14 cellular contexts compared by ENCODE assay signal in genomic region chr9:124758691-124759090, GRCh38. TPM values are rescaled to one million over a fixed set of nuclear protein-coding genes. Genes with fewer than 3 reads are reported as not detected.
DNase-seq lines count a peak whose midpoint lies in the region; ATAC-seq and TF ChIP-seq lines count a peak whose summit lies in the region.
"Had no signal": no experiment of that assay in that cellular context is flagged by ENCODE, and none has a peak within 500 bp of the region (broad histone marks: within the 10 kb centered on the region; RNA-seq: fewer than 3 reads in every experiment).

No MANE protein-coding gene starts in this region.

- H3K36me3 ChIP-seq in OCI-LY7 (ENCODE audit: insufficient read depth, low read length) (no peaks in the 10 kb centered on the region), ectodermal cell (ENCODE audit: control insufficient read depth, insufficient read depth, low read length) (no peaks in the 10 kb centered on the region), neutrophil (no peaks in the 10 kb centered on the region)
- H3K36me3 ChIP-seq: right atrium auricular region had no signal

- H2AFZ ChIP-seq in OCI-LY7 (ENCODE audit: low read length): no peak overlapping the region

- peaks cover 46% of the 10 kb centered on the region for H4K20me1 ChIP-seq in OCI-LY7 (ENCODE audit: insufficient read depth, low read length)

- peaks cover 95% of the 10 kb centered on the region for H3K79me2 ChIP-seq in OCI-LY7 (ENCODE audit: insufficient read depth, low read depth, low read length)

- no peak for TF ChIP-seq CTCF in OCI-LY7 (conservative IDR thresholded peaks at IDR 0.05; ENCODE audit: low read length)
- TF ChIP-seq CTCF in neutrophil (IDR thresholded peaks at IDR 0.05): no peak

- peak overlapping the region; percentile 40 for H3K4me2 ChIP-seq in OCI-LY7 (ENCODE audit: low read length)

- no peaks in the 10 kb centered on the region for H3K9me3 ChIP-seq in OCI-LY7 (ENCODE audit: low read length)
- H3K9me3 ChIP-seq in ectodermal cell (ENCODE audit: control insufficient read depth, low read length): no peaks in the 10 kb centered on the region
- H3K9me3 ChIP-seq in neutrophil: no peaks in the 10 kb centered on the region
- H3K9me3 ChIP-seq: right atrium auricular region, testis had no signal

- CTCF ChIA-PET in OCI-LY7 (lab: Charles Lee; ENCODE audit: unreplicated experiment): no interaction called here

- peaks cover 31% of the 10 kb centered on the region for H3K4me1 ChIP-seq in OCI-LY7 (ENCODE audit: insufficient read depth, low read length, poor library complexity, severe bottlenecking)
- peaks cover 67% of the 10 kb centered on the region for H3K4me1 ChIP-seq in ectodermal cell (ENCODE audit: control insufficient read depth, insufficient read depth, low read length)
- peaks cover 68 to 78% of the 10 kb centered on the region in 2 experiments for H3K4me1 ChIP-seq in neutrophil (ENCODE audit: control insufficient read depth in 1 of 2, insufficient read depth in 1 of 2, low read depth in 1 of 2, low read length in 1 of 2)
- H3K4me1 ChIP-seq: right atrium auricular region had no signal

- intact Hi-C loops in OCI-LY7 (cut with micrococcal nuclease; ENCODE audit: unreplicated experiment): no loop called here

- no peak overlapping the region for H3K27ac ChIP-seq in OCI-LY7 (ENCODE audit: low read depth, low read length, poor library complexity, severe bottlenecking)
- H3K27ac ChIP-seq in ectodermal cell (ENCODE audit: insufficient read depth, low read depth, low read length, poor library complexity, severe bottlenecking): peak overlapping the region; percentile 81
- H3K27ac ChIP-seq in neutrophil: peak overlapping the region; percentile 85
- H3K27ac ChIP-seq: right atrium auricular region had no signal

- BruUV-seq in OCI-LY7 (replicated peaks; lab: Mats Ljungman, UMichigan): no TSS peak

- H3K9me2 ChIP-seq in OCI-LY7 (ENCODE audit: insufficient read depth, low read length): no peaks in the 10 kb centered on the region

- no peak overlapping the region for H3K4me3 ChIP-seq in OCI-LY7 (ENCODE audit: low read depth, low read length, poor library complexity, severe bottlenecking)
- H3K4me3 ChIP-seq in ectodermal cell (ENCODE audit: insufficient read depth, low read depth, low read length): peak overlapping the region; percentile 7
- peak overlapping the region; percentile 47 to 57 for H3K4me3 ChIP-seq in neutrophil (ENCODE audit: low read depth in 1 of 2, low read length in 1 of 2)
- H3K4me3 ChIP-seq: right atrium auricular region, testis had no signal

- POLR2A ChIA-PET in OCI-LY7 (lab: Charles Lee): interaction anchor here (0.9 kb wide), 1 partner anchor 10 kb away, joined by 3 read pairs; no protein-coding TSS in a partner anchor

- ATAC-seq in GM21367 (IDR thresholded peaks at IDR 0.05; ENCODE audit: unreplicated experiment): no peak
- ATAC-seq: stimulated activated effector memory CD8-positive, alpha-beta T cell treated with anti-CD3 and anti-CD28 coated beads, Interleukin-12 subunit alpha, Interleukin-12 subunit beta, amount 100 ng/mL, for 72 hours had no signal

- H3K27me3 ChIP-seq in ectodermal cell (ENCODE audit: control insufficient read depth, insufficient read depth, low read length, poor library complexity, severe bottlenecking) (no peaks in the 10 kb centered on the region), neutrophil (no peaks in the 10 kb centered on the region)
- H3K27me3 ChIP-seq: right atrium auricular region, testis had no signal

- DNase-seq in ELR (ENCODE audit: low read depth): peak; percentile 19
- no peak for DNase-seq in OCI-LY7 (ENCODE audit: low spot score)
- no peak for DNase-seq in NCI-H1694 (lab: John Stamatoyannopoulos, UW)
- no peak for DNase-seq in globus pallidus (ENCODE audit: low spot score)
- DNase-seq: mesenchymal stem cell; NCI-H1436; stimulated activated CD4-positive, alpha-beta T cell treated with anti-CD3 and anti-CD28 coated beads, Interleukin-15, amount 100 ng/mL, for 24 hours; T1000; testis had no signal

RNA-seq across cellular contexts. Expression of gene NR6A1, which starts 12.4 kb away (rescaled TPM):
- total RNA-seq in OCI-LY7 (2014; rRNA removed; shearing (Covaris generic)): 13.0 and 17.5 TPM in 2 replicates
- 21.7 and 23.0 TPM in 2 replicates for total RNA-seq in OCI-LY7 (2022)
- 247 TPM for polyA plus RNA-seq in ectodermal cell (2013, experiment 1 of 4)
- polyA plus RNA-seq in ectodermal cell (2013, experiment 2 of 4): 281 TPM
- polyA plus RNA-seq in ectodermal cell (2013, experiment 3 of 4): 175 TPM
- 190 TPM for polyA plus RNA-seq in ectodermal cell (2013, experiment 4 of 4)

RNA-seq across cellular contexts. Expression of gene OLFML2A, which starts 18.2 kb away (rescaled TPM):
- total RNA-seq in OCI-LY7 (2014; rRNA removed; shearing (Covaris generic)): 3.4 and 4.4 TPM in 2 replicates
- total RNA-seq in OCI-LY7 (2022): 6.0 and 6.7 TPM in 2 replicates
- polyA plus RNA-seq in ectodermal cell (2013, experiment 1 of 4): 9.5 TPM
- polyA plus RNA-seq in ectodermal cell (2013, experiment 2 of 4): 8.0 TPM
- 6.0 TPM for polyA plus RNA-seq in ectodermal cell (2013, experiment 3 of 4)
- polyA plus RNA-seq in ectodermal cell (2013, experiment 4 of 4): 5.8 TPM
